In the genomic region with DNA sequence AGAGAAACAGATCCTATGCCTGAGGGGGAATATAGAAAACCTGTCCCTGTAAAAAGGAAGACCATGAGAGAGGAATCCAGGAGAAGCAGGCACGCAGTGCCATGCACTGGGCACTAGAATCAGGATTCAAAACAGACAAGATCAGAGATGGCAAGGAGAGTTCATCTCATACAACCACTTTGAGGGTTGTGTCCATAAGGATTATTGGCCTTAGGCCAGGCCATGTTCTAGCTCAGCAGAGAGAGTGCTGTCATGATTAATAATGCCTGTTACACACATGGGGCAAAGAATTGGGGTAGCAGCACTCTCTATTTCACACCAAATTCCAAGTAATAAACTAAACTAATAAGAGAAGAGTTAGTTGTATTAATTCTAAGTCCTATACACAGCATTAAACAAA, we compare ENCODE assay signal across 15 cellular contexts. TPM values are rescaled to one million over a fixed set of nuclear protein-coding genes. Genes with fewer than 3 reads are reported as not detected.
DNase-seq lines count a peak whose midpoint lies in the region; ATAC-seq and TF ChIP-seq lines count a peak whose summit lies in the region.
"Had no signal": no experiment of that assay in that cellular context is flagged by ENCODE, and none has a peak within 500 bp of the region (broad histone marks: within the 10 kb centered on the region; RNA-seq: fewer than 3 reads in every experiment).

No MANE protein-coding gene starts in this region.

- peaks cover 57% of the 10 kb centered on the region for H3K4me1 Mint-ChIP-seq in activated T-cell treated with anti-CD3 and anti-CD28 coated beads, Interleukin-2, amount 50 U/mL, for 24 hours (ENCODE audit: low read depth)
- peaks cover 24% of the 10 kb centered on the region for H3K4me1 Mint-ChIP-seq in HFFc6 (ENCODE audit: low read depth)
- peaks cover 35% of the 10 kb centered on the region for H3K4me1 Mint-ChIP-seq in stimulated activated effector memory CD8-positive, alpha-beta T cell treated with anti-CD3 and anti-CD28 coated beads, Interleukin-12 subunit alpha, Interleukin-12 subunit beta, amount 100 ng/mL, for 72 hours

- no peaks in the 10 kb centered on the region for H3K9me3 Mint-ChIP-seq in activated T-cell treated with anti-CD3 and anti-CD28 coated beads, Interleukin-2, amount 50 U/mL, for 24 hours
- H3K9me3 Mint-ChIP-seq in HFFc6 = no peaks in the 10 kb centered on the region
- H3K9me3 Mint-ChIP-seq in stimulated activated effector memory CD8-positive, alpha-beta T cell treated with anti-CD3 and anti-CD28 coated beads, Interleukin-12 subunit alpha, Interleukin-12 subunit beta, amount 100 ng/mL, for 72 hours = no peaks in the 10 kb centered on the region

- TF ChIP-seq CTCF in fibroblast of mammary gland (conservative IDR thresholded peaks at IDR 0.05; ENCODE audit: control insufficient read depth, insufficient read depth, low read depth, low read length) (no peak), HFFc6 (IDR thresholded peaks at IDR 0.05) (no peak)

- no peaks in the 10 kb centered on the region for H3K27me3 Mint-ChIP-seq in activated T-cell treated with anti-CD3 and anti-CD28 coated beads, Interleukin-2, amount 50 U/mL, for 24 hours
- no peaks in the 10 kb centered on the region for H3K27me3 Mint-ChIP-seq in HFFc6 (ENCODE audit: insufficient read depth)
- H3K27me3 Mint-ChIP-seq: T-helper 17 cell had no signal

- peak overlapping the region; percentile 68 for H3K27ac Mint-ChIP-seq in activated T-cell treated with anti-CD3 and anti-CD28 coated beads, Interleukin-2, amount 50 U/mL, for 24 hours
- H3K27ac Mint-ChIP-seq in HFFc6 = no peak overlapping the region
- H3K27ac Mint-ChIP-seq in stimulated activated effector memory CD8-positive, alpha-beta T cell treated with anti-CD3 and anti-CD28 coated beads, Interleukin-12 subunit alpha, Interleukin-12 subunit beta, amount 100 ng/mL, for 72 hours = no peak overlapping the region
- H3K27ac Mint-ChIP-seq: T-helper 17 cell had no signal

- H3K4me3 ChIP-seq in fibroblast of mammary gland (ENCODE audit: control insufficient read depth, low read depth, low read length) = no peak overlapping the region
- H3K4me3 ChIP-seq: HAP-1 had no signal

- no peak for ATAC-seq in GM18511 (IDR thresholded peaks at IDR 0.05; ENCODE audit: unreplicated experiment)
- no peak for ATAC-seq in stimulated activated effector memory CD8-positive, alpha-beta T cell treated with anti-CD3 and anti-CD28 coated beads, Interleukin-12 subunit alpha, Interleukin-12 subunit beta, amount 100 ng/mL, for 72 hours
- ATAC-seq: PC-3, T-helper 17 cell had no signal

- H3K36me3 Mint-ChIP-seq in activated T-cell treated with anti-CD3 and anti-CD28 coated beads, Interleukin-2, amount 50 U/mL, for 24 hours (ENCODE audit: low read depth) = peaks cover 44% of the 10 kb centered on the region
- H3K36me3 Mint-ChIP-seq in HFFc6 (ENCODE audit: low read depth) = no peaks in the 10 kb centered on the region
- H3K36me3 Mint-ChIP-seq in stimulated activated effector memory CD8-positive, alpha-beta T cell treated with anti-CD3 and anti-CD28 coated beads, Interleukin-12 subunit alpha, Interleukin-12 subunit beta, amount 100 ng/mL, for 72 hours = peaks cover 5% of the 10 kb centered on the region

- no peak for DNase-seq in activated T-cell treated with anti-CD3 and anti-CD28 coated beads, Interleukin-2, amount 50 U/mL, for 24 hours
- DNase-seq in activated T-cell treated with anti-CD3 and anti-CD28 coated beads, Interleukin-2, amount 50 U/mL, for 48 hours = no peak
- DNase-seq in NCI-H2029 (lab: John Stamatoyannopoulos, UW) (peak; percentile 43), RPMI8226 (peak; percentile 19), fibroblast of mammary gland (ENCODE audit: low read depth) (peak; percentile 38), HFFc6 (no peak)
- DNase-seq in stimulated activated effector memory CD8-positive, alpha-beta T cell treated with anti-CD3 and anti-CD28 coated beads, Interleukin-12 subunit alpha, Interleukin-12 subunit beta, amount 100 ng/mL, for 72 hours (ENCODE audit: low spot score in 2 of 2) = no peak
- DNase-seq: C1 segment of cervical spinal cord, GDM1, NCI-H1694 treated with DMSO at 0.1 percent for 48 hours, NCI-H2171, PC-3, T-helper 17 cell had no signal

- H3K4me3 Mint-ChIP-seq in activated T-cell treated with anti-CD3 and anti-CD28 coated beads, Interleukin-2, amount 50 U/mL, for 24 hours = no peak overlapping the region
- no peak overlapping the region for H3K4me3 Mint-ChIP-seq in HFFc6
- H3K4me3 Mint-ChIP-seq in stimulated activated effector memory CD8-positive, alpha-beta T cell treated with anti-CD3 and anti-CD28 coated beads, Interleukin-12 subunit alpha, Interleukin-12 subunit beta, amount 100 ng/mL, for 72 hours = no peak overlapping the region
- H3K4me3 Mint-ChIP-seq: T-helper 17 cell had no signal

RNA-seq across cellular contexts. Expression of gene EZH2, which starts 29.1 kb away (rescaled TPM):
- 10 to 100 TPM in 5 of 6 experiments, 1 to 10 TPM in 1; 8.9 to 21.5 (median 19.3) TPM for total RNA-seq in HFFc6 (2021; fragmentation: NEBNext Ultra II Directional; extraction: Animal tissue kit (Norgen Biotek cat#: 25700))

Comparison
In these comparisons a context has a peak if more than half of its experiments do, and no peak if none do; other contexts are left out.
1. DNase-seq: peak in NCI-H2029 (single experiment), RPMI8226 (single experiment) and fibroblast of mammary gland (single experiment); none in activated T-cell treated with anti-CD3 and anti-CD28 coated beads, Interleukin-2, amount 50 U/mL, for 24 hours (single experiment), activated T-cell treated with anti-CD3 and anti-CD28 coated beads, Interleukin-2, amount 50 U/mL, for 48 hours (0 of 2), HFFc6 (single experiment) and stimulated activated effector memory CD8-positive, alpha-beta T cell treated with anti-CD3 and anti-CD28 coated beads, Interleukin-12 subunit alpha, Interleukin-12 subunit beta, amount 100 ng/mL, for 72 hours (0 of 2).